12 cellular contexts compared by ENCODE assay signal in the genomic region with DNA sequence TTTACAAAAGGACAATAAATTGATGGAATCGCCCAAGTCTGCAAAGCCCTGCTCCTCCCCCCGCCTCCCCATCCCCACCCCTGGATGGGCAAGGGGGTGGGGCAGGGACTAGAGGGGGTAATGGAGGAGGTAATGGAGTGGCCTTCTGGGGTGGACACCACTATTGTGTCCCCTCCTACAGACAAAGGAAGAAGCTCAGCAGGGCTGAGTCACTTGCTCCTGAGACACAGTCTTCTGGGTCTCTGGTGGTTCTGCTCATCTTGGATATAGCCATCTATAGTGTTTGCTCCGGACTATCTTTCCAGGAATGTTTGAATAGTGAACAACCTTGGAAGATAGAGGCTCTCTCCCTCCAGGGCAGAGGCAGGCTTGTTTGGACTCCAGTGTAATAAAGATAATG.
DNase-seq lines count a peak whose midpoint lies in the region; TF ChIP-seq lines count a peak whose summit lies in the region.
"Had no signal": no experiment of that assay in that cellular context is flagged by ENCODE, and none has a peak within 500 bp of the region (broad histone marks: within the 10 kb centered on the region; RNA-seq: fewer than 3 reads in every experiment).

No MANE protein-coding gene starts in this region.

- DNase-seq in NCI-H146 (lab: John Stamatoyannopoulos, UW), result peak; percentile 5
- DNase-seq in NCI-H146 treated with DMSO at 0.1 percent for 48 hours (lab: John Stamatoyannopoulos, UW; ENCODE audit: unreplicated experiment), result no peak
- DNase-seq in chondrocyte (ENCODE audit: low spot score), result peak; percentile 14
- peak; percentile 1 for DNase-seq in posterior vena cava (ENCODE audit: low spot score)
- DNase-seq in adrenal gland, result no peak
- no peak for DNase-seq in NCI-H2107 (lab: John Stamatoyannopoulos, UW)
- no peak for DNase-seq in GM03348 (ENCODE audit: low spot score)
- DNase-seq: Calu3; CD4-positive, CD25-positive, alpha-beta regulatory T cell; DMS 273 treated with DMSO at 0.1 percent for 48 hours had no signal

- no peak overlapping the region for H3K27ac ChIP-seq in adrenal gland
- H3K27ac ChIP-seq: 22Rv1 had no signal

- peaks cover 7% of the 10 kb centered on the region for H3K27me3 Mint-ChIP-seq in chondrocyte (ENCODE audit: low read depth)

- H3K27ac Mint-ChIP-seq in chondrocyte (ENCODE audit: unreplicated experiment), result no peak overlapping the region
- H3K27ac Mint-ChIP-seq: CD4-positive, CD25-positive, alpha-beta regulatory T cell had no signal

- no peaks in the 10 kb centered on the region for H3K9me3 Mint-ChIP-seq in chondrocyte (ENCODE audit: low read depth)

- H3K27me3 ChIP-seq in adrenal gland, result no peaks in the 10 kb centered on the region

- no peak overlapping the region for H3K4me3 ChIP-seq in adrenal gland
- H3K4me3 ChIP-seq: GM12878 had no signal

- no peaks in the 10 kb centered on the region for H3K9me3 ChIP-seq in adrenal gland (replicated peaks in 1 of 3)

- TF ChIP-seq CTCF in chondrocyte (IDR thresholded peaks at IDR 0.05), result no peak
- no peak for TF ChIP-seq CTCF in adrenal gland (IDR thresholded peaks at IDR 0.05)

- 68 to 88% (median 83%) methylated on average over 1 to 3 of the region's 3 CpGs for WGBS in adrenal gland, 4 donors

- H3K4me1 ChIP-seq in adrenal gland (replicated peaks in 1 of 2), result no peaks in the 10 kb centered on the region

- no peak for TF ChIP-seq POLR2A in adrenal gland (IDR thresholded peaks at IDR 0.05)

- H3K36me3 ChIP-seq in adrenal gland (replicated peaks in 1 of 2), result no peaks in the 10 kb centered on the region

- no peaks in the 10 kb centered on the region for H3K36me3 Mint-ChIP-seq in chondrocyte (ENCODE audit: low read depth)
- H3K36me3 Mint-ChIP-seq: CD4-positive, CD25-positive, alpha-beta regulatory T cell had no signal

- no peaks in the 10 kb centered on the region for H3K4me1 Mint-ChIP-seq in chondrocyte (ENCODE audit: low read depth)
- H3K4me1 Mint-ChIP-seq: CD4-positive, CD25-positive, alpha-beta regulatory T cell had no signal

- intact Hi-C loops in posterior vena cava (cut with DNase I), result no loop called here
- intact Hi-C loops in adrenal gland (cut with DNase I), result no loop called here

- no peak overlapping the region for H3K4me3 Mint-ChIP-seq in chondrocyte (ENCODE audit: unreplicated experiment)
- H3K4me3 Mint-ChIP-seq: CD4-positive, CD25-positive, alpha-beta regulatory T cell had no signal

Comparison
In these comparisons a context has a peak if more than half of its experiments do, and no peak if none do; other contexts are left out.
1. DNase-seq: peak in NCI-H146 (single experiment), chondrocyte (single experiment) and posterior vena cava (single experiment); none in NCI-H146 treated with DMSO at 0.1 percent for 48 hours (single experiment), adrenal gland (0 of 7), NCI-H2107 (single experiment) and GM03348 (single experiment).